25 cellular contexts compared by ENCODE assay signal in the genomic region with DNA sequence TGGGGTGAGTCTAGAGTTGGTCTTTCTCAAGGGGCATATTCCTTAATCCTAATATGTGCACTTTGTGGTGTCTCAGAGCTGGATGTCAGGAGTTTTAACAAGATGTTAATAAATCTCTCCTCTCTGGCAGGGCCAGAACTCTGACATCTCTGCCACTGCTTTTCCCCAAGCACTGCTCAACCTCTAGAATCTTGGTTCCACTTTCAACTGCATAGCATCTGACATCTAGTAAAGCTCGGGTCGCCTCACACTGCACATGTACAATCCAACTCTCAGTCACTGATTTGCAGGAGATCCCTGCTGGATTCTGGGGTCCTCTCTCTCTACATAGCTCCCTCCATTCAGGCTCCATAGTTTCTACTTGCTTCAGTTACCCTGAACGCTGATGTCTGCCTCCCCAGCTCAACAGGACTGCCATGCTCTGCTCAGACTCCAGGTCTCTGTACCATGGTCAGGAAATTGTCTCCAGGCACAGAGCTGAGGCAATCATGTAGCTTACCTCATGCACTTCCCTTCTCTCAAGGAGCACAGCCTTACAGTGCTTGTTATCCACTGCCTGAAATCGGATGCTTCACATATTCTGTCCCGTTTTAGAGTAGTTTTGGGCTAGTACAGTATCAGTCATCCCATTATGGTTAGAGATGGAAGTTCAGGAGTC. TPM values are rescaled to one million over a fixed set of nuclear protein-coding genes. Genes with fewer than 3 reads are reported as not detected.
DNase-seq lines count a peak whose midpoint lies in the region; ATAC-seq, FAIRE-seq and TF ChIP-seq lines count a peak whose summit lies in the region.
"Had no signal": no experiment of that assay in that cellular context is flagged by ENCODE, and none has a peak within 500 bp of the region (broad histone marks: within the 10 kb centered on the region; RNA-seq: fewer than 3 reads in every experiment).

No MANE protein-coding gene starts in this region.

- TF ChIP-seq CTCF in kidney (IDR thresholded peaks at IDR 0.05; ENCODE audit: borderline replicate concordance, extremely low read depth, insufficient read depth) (no peak), left ventricle myocardium inferior (IDR thresholded peaks at IDR 0.05; ENCODE audit: borderline replicate concordance) (no peak), spleen (IDR thresholded peaks at IDR 0.05 in 8 of 11, conservative IDR thresholded peaks at IDR 0.05 in 3 of 11) (no peak)

- no peak overlapping the region for H3K27ac ChIP-seq in kidney (ENCODE audit: low read depth in 2 of 2, low read length in 2 of 2)
- H3K27ac ChIP-seq in left ventricle myocardium inferior (replicated peaks): no peak overlapping the region
- H3K27ac ChIP-seq in spleen: no peak overlapping the region
- H3K27ac ChIP-seq: A549, GM23248 had no signal

- ATAC-seq in GM18867 (IDR thresholded peaks at IDR 0.05; ENCODE audit: unreplicated experiment): peak; percentile 52

- intact Hi-C loops in kidney (cut with DNase I) (no loop called here), left ventricle myocardium inferior (cut with micrococcal nuclease) (no loop called here), spleen (cut with DNase I; ENCODE audit: low total_unique reads) (no loop called here)

- DNase-seq in HTR-8/SVneo (ENCODE audit: insufficient read length, low spot score) (no peak), kidney (no peak), left ventricle myocardium inferior (no peak), spleen (no peak)
- no peak for DNase-seq in stimulated activated naive CD4-positive, alpha-beta T cell treated with Interleukin-2 at 50 U/mL for 16 hours (lab: John Stamatoyannopoulos, UW)
- DNase-seq: 8988T; ACHN; C1 segment of cervical spinal cord; Calu3; CD4-positive, alpha-beta memory T cell; COR-L47; DMS53; DMS79 treated with DMSO at 0.1 percent for 48 hours; GF-D8; GM23248; H7; HCEC 1CT had no signal

- no peak for TF ChIP-seq POLR2A in spleen (IDR thresholded peaks at IDR 0.05)

- H3K4me3 ChIP-seq in kidney (ENCODE audit: low read length in 2 of 2) (peak overlapping the region; percentile 42), left ventricle myocardium inferior (no peak overlapping the region), spleen (no peak overlapping the region)
- H3K4me3 ChIP-seq: A549, GM23248 had no signal

- FAIRE-seq in HTR-8/SVneo (lab: Jason Lieb, UNC) (peak; percentile 23), kidney (lab: Jason Lieb, UNC) (no peak)
- FAIRE-seq: GM12891, GM18507, H1 had no signal

- peaks cover 5 to 7% of the 10 kb centered on the region in 2 donors for H3K4me1 ChIP-seq in kidney (ENCODE audit: control insufficient read depth in 1 of 2, insufficient read depth in 1 of 2, low read depth in 1 of 2, low read length in 2 of 2)
- H3K4me1 ChIP-seq in left ventricle myocardium inferior: no peaks in the 10 kb centered on the region
- no peaks in the 10 kb centered on the region for H3K4me1 ChIP-seq in spleen
- H3K4me1 ChIP-seq: A549 had no signal

- H3K27me3 ChIP-seq in left ventricle myocardium inferior (ENCODE audit: low read depth) (peaks cover 22% of the 10 kb centered on the region), spleen (replicated peaks in 1 of 7) (peaks cover 0 to 5% (median 0%) of the 10 kb centered on the region in 7 donors)

- H3K36me3 ChIP-seq in kidney (ENCODE audit: control insufficient read depth in 1 of 2, insufficient read depth in 2 of 2, low read length in 2 of 2) (no peaks in the 10 kb centered on the region), left ventricle myocardium inferior (no peaks in the 10 kb centered on the region), spleen (no peaks in the 10 kb centered on the region)

- H3K9me3 ChIP-seq in kidney (ENCODE audit: control insufficient read depth in 1 of 2, low read length in 2 of 2): no peaks in the 10 kb centered on the region
- no peaks in the 10 kb centered on the region for H3K9me3 ChIP-seq in left ventricle myocardium inferior (replicated peaks)
- no peaks in the 10 kb centered on the region for H3K9me3 ChIP-seq in spleen
- H3K9me3 ChIP-seq: A549 had no signal

- no peak overlapping the region for H3K9ac ChIP-seq in kidney (ENCODE audit: low read length in 2 of 2)
- H3K9ac ChIP-seq: GM23248 had no signal

- WGBS in spleen, 5 donors: 69 to 88% (median 77%) methylated on average over 5 of the region's 5 CpGs

RNA-seq across cellular contexts. Expression of gene PTCSC3, which starts 1.6 kb away (rescaled TPM):
- not detected for total RNA-seq in kidney
- polyA plus RNA-seq in kidney (ENCODE audit: insufficient read depth, low read depth, low replicate concordance): 6.4 TPM
- not detected for total RNA-seq in left ventricle myocardium inferior
- not detected for total RNA-seq in spleen
- polyA plus RNA-seq in spleen: not detected
- total RNA-seq: Calu3; CD4-positive, alpha-beta memory T cell; Daoy; G401; GM23248; H1; H7 had no signal
- polyA plus RNA-seq: A549; BJ; CD4-positive, alpha-beta memory T cell; GM23248; H1 had no signal

Comparison
In these comparisons a context has a peak if more than half of its experiments do, and no peak if none do; other contexts are left out.
1. H3K4me3 ChIP-seq: peak in kidney (2 of 2); none in left ventricle myocardium inferior (single experiment) and spleen (0 of 8).